33 cellular contexts compared by ENCODE assay signal in the genomic region with DNA sequence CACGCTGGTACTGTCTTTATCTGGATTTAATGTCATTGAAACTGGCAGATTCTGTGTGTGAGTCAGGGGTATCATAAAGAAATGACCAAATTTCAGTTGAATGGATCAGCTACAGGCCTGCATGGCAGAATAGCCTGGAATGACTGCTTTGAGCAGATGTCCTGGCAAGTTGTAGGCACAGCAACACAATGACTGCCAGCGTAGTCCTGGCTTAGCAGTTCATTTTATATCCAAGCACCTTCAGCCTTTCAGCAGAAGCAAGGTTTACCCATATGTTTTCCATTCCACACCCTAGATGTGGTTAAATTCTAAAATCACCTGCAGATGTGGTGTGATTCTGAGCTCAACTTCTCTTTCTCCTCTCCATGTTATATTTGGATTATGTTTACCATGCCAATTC. TPM values are rescaled to one million over a fixed set of nuclear protein-coding genes. Genes with fewer than 3 reads are reported as not detected.
"Had no signal": no experiment of that assay in that cellular context is flagged by ENCODE, and none has a peak within 500 bp of the region (broad histone marks: within the 10 kb centered on the region; RNA-seq: fewer than 3 reads in every experiment).

No MANE protein-coding gene starts in this region.

- H3K4me3 ChIP-seq: adrenal gland, body of pancreas, esophagus muscularis mucosa, gastrocnemius medialis, heart left ventricle had no signal

- H3K27ac ChIP-seq: adrenal gland, body of pancreas, esophagus muscularis mucosa, foreskin keratinocyte, gastrocnemius medialis, heart left ventricle, WERI-Rb-1 had no signal

- H3K4me1 ChIP-seq: adrenal gland, esophagus muscularis mucosa, foreskin keratinocyte, gastrocnemius medialis, heart left ventricle had no signal

- H3K36me3 ChIP-seq: adrenal gland, esophagus muscularis mucosa, gastrocnemius medialis, heart left ventricle, WERI-Rb-1 had no signal

- H3K9me3 ChIP-seq: adrenal gland, body of pancreas, gastrocnemius medialis had no signal

- H3K27me3 ChIP-seq: adrenal gland, body of pancreas, esophagus muscularis mucosa, foreskin keratinocyte, gastrocnemius medialis, heart left ventricle had no signal

- DNase-seq: activated B cell treated with CpG ODN at 0.5 μM for 24 hours; activated CD4-positive, alpha-beta memory T cell treated with anti-CD3 and anti-CD28 coated beads for 36 hours; activated CD4-positive, alpha-beta T cell treated with anti-CD3 and anti-CD28 coated beads, Interleukin-2, amount 10 ng/mL, durations not matched to agents 24 days and 14 days; activated CD8-positive, alpha-beta memory T cell treated with anti-CD3 and anti-CD28 coated beads, Interleukin-2, amount 10 ng/mL, durations not matched to agents 7 days and 5 days; activated CD8-positive, alpha-beta memory T cell treated with anti-CD3 and anti-CD28 coated beads, Interleukin-2, amount 50 U/mL, for 4 hours; activated CD8-positive, alpha-beta T cell treated with anti-CD3 and anti-CD28 coated beads, Interleukin-2, amount 10 ng/mL, durations not matched to agents 7 days and 5 days; activated effector memory CD4-positive, alpha-beta T cell treated with anti-CD3 and anti-CD28 coated beads, Interleukin-2, amount 50 U/mL, for 16 hours; activated naive CD4-positive, alpha-beta T cell treated with anti-CD3 and anti-CD28 coated beads for 36 hours; activated naive CD8-positive, alpha-beta T cell treated with anti-CD3 and anti-CD28 coated beads for 36 hours; activated naive CD8-positive, alpha-beta T cell treated with anti-CD3 and anti-CD28 coated beads, Interleukin-2, amount 50 U/mL, for 24 hours; activated T-cell treated with anti-CD3 and anti-CD28 coated beads, Interleukin-2, amount 50 U/mL, for 1 hour; activated T-cell treated with anti-CD3 and anti-CD28 coated beads, Interleukin-2, amount 50 U/mL, for 48 hours; adrenal gland; amygdala; aorta; body of pancreas; caudate nucleus; cortex of kidney; dermis blood vessel endothelial cell; effector CD4-positive, alpha-beta T cell; effector memory CD8-positive, alpha-beta T cell; erythroblast; foreskin keratinocyte; gastrocnemius medialis; glutamatergic neuron; heart left ventricle; T-helper 17 cell; T1000; WERI-Rb-1 had no signal

RNA-seq across cellular contexts. Expression of gene PTGFR, which starts 22.3 kb away (rescaled TPM):
- total RNA-seq: activated B cell treated with CpG ODN at 0.5 μM for 24 hours; activated CD4-positive, alpha-beta memory T cell treated with anti-CD3 and anti-CD28 coated beads for 36 hours; activated CD4-positive, alpha-beta T cell treated with anti-CD3 and anti-CD28 coated beads, Interleukin-2, amount 10 ng/mL, durations not matched to agents 24 days and 14 days; activated CD8-positive, alpha-beta memory T cell treated with anti-CD3 and anti-CD28 coated beads for 36 hours; activated CD8-positive, alpha-beta memory T cell treated with anti-CD3 and anti-CD28 coated beads, Interleukin-2, amount 10 ng/mL, durations not matched to agents 7 days and 5 days; activated CD8-positive, alpha-beta T cell treated with anti-CD3 and anti-CD28 coated beads, Interleukin-2, amount 10 ng/mL, durations not matched to agents 7 days and 5 days; activated naive CD4-positive, alpha-beta T cell treated with anti-CD3 and anti-CD28 coated beads for 36 hours; activated naive CD8-positive, alpha-beta T cell treated with anti-CD3 and anti-CD28 coated beads for 36 hours; activated T-helper 1 cell treated with anti-CD3 and anti-CD28 coated beads, Interleukin-12 subunit alpha, Interleukin-12 subunit beta, Interleukin-2, Interleukin-4 antibody, amounts not matched to agents 30 ng/mL and 10 ng/mL and 1 ng/mL, durations not matched to agents 14 hours and 24 hours and 36 hours; activated T-helper 2 cell treated with anti-CD3 and anti-CD28 coated beads, Interferon-gamma antibody, Interleukin-2, Interleukin-4, amounts not matched to agents 10 μg/mL and 5 μg/mL and 100 μg/mL, durations not matched to agents 14 hours and 24 hours and 36 hours; T-helper 17 cell had no signal
